Comparison of ENCODE assay signal across 15 cellular contexts in genomic region chr3:37921025-37921424, GRCh38. TPM values are rescaled to one million over a fixed set of nuclear protein-coding genes. Genes with fewer than 3 reads are reported as not detected.
DNase-seq lines count a peak whose midpoint lies in the region; ATAC-seq and TF ChIP-seq lines count a peak whose summit lies in the region.
"Had no signal": no experiment of that assay in that cellular context is flagged by ENCODE, and none has a peak within 500 bp of the region (broad histone marks: within the 10 kb centered on the region; RNA-seq: fewer than 3 reads in every experiment).

No MANE protein-coding gene starts in this region.

- H4K12ac ChIP-seq in trophoblast cell (ENCODE audit: low read depth, low read length) = no peak overlapping the region

- no peak for TF ChIP-seq POLR2A in right lobe of liver (IDR thresholded peaks at IDR 0.05)

- H3K4me1 ChIP-seq in ascending aorta = peaks cover 8 to 46% of the 10 kb centered on the region in 2 donors
- peaks cover 18 to 85% (median 70%) of the 10 kb centered on the region in 9 donors for H3K4me1 ChIP-seq in heart right ventricle
- peaks cover 14 to 28% of the 10 kb centered on the region in 2 experiments for H3K4me1 ChIP-seq in trophoblast cell (ENCODE audit: control insufficient read depth in 1 of 2, insufficient read depth in 2 of 2, low read length in 2 of 2)
- peaks cover 0 to 48% (median 27%) of the 10 kb centered on the region in 4 donors for H3K4me1 ChIP-seq in right lobe of liver

- peaks cover 2% of the 10 kb centered on the region for H3K79me1 ChIP-seq in trophoblast cell (ENCODE audit: low read length)

- H3K27ac ChIP-seq in KOPT-K1 (ENCODE audit: low read depth, low read length, poor library complexity, severe bottlenecking) (peak overlapping the region; percentile 29), ascending aorta (peak overlapping the region; percentile 72 to 74), heart right ventricle (peak overlapping the region in 5 of 10 donors; percentile 3 to 47 (median 25)), trophoblast cell (ENCODE audit: low read depth, low read length) (peak overlapping the region; percentile 3), right lobe of liver (no peak overlapping the region)
- H3K27ac ChIP-seq: C4-2B, PC-9 had no signal

- H2AFZ ChIP-seq in trophoblast cell (ENCODE audit: insufficient read depth, low read length, poor library complexity) = no peak overlapping the region
- H2AFZ ChIP-seq: PC-9 had no signal

- no peak overlapping the region for H2BK5ac ChIP-seq in trophoblast cell (ENCODE audit: low read depth, low read length, poor library complexity)

- no peak overlapping the region for H3K4ac ChIP-seq in trophoblast cell (ENCODE audit: low read depth, low read length)

- TF ChIP-seq CTCF in ascending aorta (IDR thresholded peaks at IDR 0.05) (no peak), heart right ventricle (IDR thresholded peaks at IDR 0.05) (peak in 1 of 9 donors; percentile 13), right lobe of liver (IDR thresholded peaks at IDR 0.05) (no peak)

- H2AK5ac ChIP-seq in trophoblast cell (ENCODE audit: low read length) = no peak overlapping the region

- no peak for DNase-seq in ascending aorta (ENCODE audit: low spot score in 2 of 2)
- DNase-seq in heart right ventricle = no peak
- DNase-seq in trophoblast cell = no peak
- DNase-seq in GM19238 (ENCODE audit: insufficient read length, low spot score) = no peak
- DNase-seq in right lobe of liver = no peak
- DNase-seq: DMS79, KBM-7, NCI-H1417, NCI-H1930, NCI-H226, PC-9 had no signal

- H3K9me3 ChIP-seq in KOPT-K1 (ENCODE audit: insufficient read depth, low read length, poor library complexity, severe bottlenecking) (no peaks in the 10 kb centered on the region), ascending aorta (no peaks in the 10 kb centered on the region), heart right ventricle (no peaks in the 10 kb centered on the region), trophoblast cell (ENCODE audit: insufficient read depth, low read depth, low read length) (no peaks in the 10 kb centered on the region), right lobe of liver (no peaks in the 10 kb centered on the region)

- ATAC-seq in heart right ventricle (peak in 7 of 8 donors; percentile 34 to 69 (median 47)), right lobe of liver (no peak), HG03432 (IDR thresholded peaks at IDR 0.05; ENCODE audit: unreplicated experiment) (no peak), GM19324 (IDR thresholded peaks at IDR 0.05; ENCODE audit: low FRiP score, unreplicated experiment) (no peak)

- no peak overlapping the region for H3K23ac ChIP-seq in trophoblast cell (ENCODE audit: low read length)

- no peaks in the 10 kb centered on the region for H3K79me2 ChIP-seq in trophoblast cell (ENCODE audit: control insufficient read depth, insufficient read depth, low read length, poor library complexity)

- intact Hi-C loops in ascending aorta (cut with DNase I) = loop anchor here (5.0 kb wide), 1 partner anchor 41 kb away; no protein-coding TSS in a partner anchor
- intact Hi-C loops in heart right ventricle (cut with DNase I) = no loop called here
- intact Hi-C loops in right lobe of liver (cut with DNase I) = no loop called here

- no peak overlapping the region for H4K8ac ChIP-seq in trophoblast cell (ENCODE audit: low read depth, low read length)

- no peak overlapping the region for H4K91ac ChIP-seq in trophoblast cell (ENCODE audit: low read depth, low read length)

- no peaks in the 10 kb centered on the region for H3K36me3 ChIP-seq in KOPT-K1 (ENCODE audit: insufficient read depth, low read length)
- H3K36me3 ChIP-seq in ascending aorta = no peaks in the 10 kb centered on the region
- H3K36me3 ChIP-seq in heart right ventricle = no peaks in the 10 kb centered on the region
- H3K36me3 ChIP-seq in trophoblast cell (ENCODE audit: control insufficient read depth in 1 of 2, insufficient read depth in 2 of 2, low read length in 2 of 2) = no peaks in the 10 kb centered on the region
- H3K36me3 ChIP-seq in right lobe of liver = no peaks in the 10 kb centered on the region

- H3K4me3 ChIP-seq in ascending aorta = no peak overlapping the region
- H3K4me3 ChIP-seq in heart right ventricle = no peak overlapping the region
- H3K4me3 ChIP-seq in trophoblast cell (ENCODE audit: low read depth, low read length) = no peak overlapping the region
- H3K4me3 ChIP-seq in right lobe of liver = no peak overlapping the region
- H3K4me3 ChIP-seq: PC-9 had no signal

- no peak overlapping the region for H2BK12ac ChIP-seq in trophoblast cell (ENCODE audit: low read length)

- peak overlapping the region; percentile 38 for H3K18ac ChIP-seq in trophoblast cell (ENCODE audit: low read length)

- H2BK120ac ChIP-seq in trophoblast cell (ENCODE audit: insufficient read depth, low read length, poor library complexity) = no peak overlapping the region

- WGBS in heart right ventricle, 2 donors = 47 to 64% methylated on average over 5 of the region's 5 CpGs
- no CpG with 5 or more reads among the region's 5 CpGs for WGBS in trophoblast cell (ENCODE audit: extremely low coverage, insufficient coverage, insufficient read length)
- WGBS in right lobe of liver (ENCODE audit: insufficient coverage, low coverage, low lambda C conversion rate, missing lambda C conversion rate) = 83% methylated on average over 3 of the region's 5 CpGs

- no peak overlapping the region for H3K4me2 ChIP-seq in trophoblast cell (ENCODE audit: low read length)
- H3K4me2 ChIP-seq: PC-9 had no signal

- no peak overlapping the region for H3K14ac ChIP-seq in trophoblast cell (ENCODE audit: low read length)

- H3K27me3 ChIP-seq in ascending aorta (no peaks in the 10 kb centered on the region), heart right ventricle (no peaks in the 10 kb centered on the region), trophoblast cell (ENCODE audit: insufficient read depth, low read length) (no peaks in the 10 kb centered on the region), right lobe of liver (no peaks in the 10 kb centered on the region)

- no peak overlapping the region for H3K9ac ChIP-seq in trophoblast cell (ENCODE audit: low read length)

RNA-seq across cellular contexts. Expression of gene CTDSPL, which starts 59.3 kb away (rescaled TPM):
- total RNA-seq in ascending aorta = 80.9 TPM
- total RNA-seq in heart right ventricle = 10 to 100 TPM; 27.8 to 51.5 (median 42.0) TPM
- polyA plus RNA-seq in heart right ventricle = 10 to 100 TPM in 1 of 2 donors, 1 to 10 TPM in 1; 5.4 to 11.3 TPM
- polyA plus RNA-seq in trophoblast cell (2013) = 13.2 and 13.3 TPM in 2 replicates
- 10 to 100 TPM; 14.9 to 22.8 (median 18.0) TPM for total RNA-seq in right lobe of liver

Comparison
In these comparisons a context has a peak if more than half of its experiments do, and no peak if none do; other contexts are left out.
1. H3K27ac ChIP-seq: peak in KOPT-K1 (single experiment), ascending aorta (2 of 2) and trophoblast cell (single experiment); none in right lobe of liver (0 of 3).
2. ATAC-seq: peak in heart right ventricle (7 of 8); none in right lobe of liver (0 of 4), HG03432 (single experiment) and GM19324 (single experiment).